In genomic region chr19:39908803-39909202, GRCh38 we compare ENCODE assay signal across 16 cellular contexts. TPM values are rescaled to one million over a fixed set of nuclear protein-coding genes. Genes with fewer than 3 reads are reported as not detected.
DNase-seq lines count a peak whose midpoint lies in the region; ATAC-seq and TF ChIP-seq lines count a peak whose summit lies in the region.
"Had no signal": no experiment of that assay in that cellular context is flagged by ENCODE, and none has a peak within 500 bp of the region (broad histone marks: within the 10 kb centered on the region; RNA-seq: fewer than 3 reads in every experiment).

No MANE protein-coding gene starts in this region.

- no peak for ATAC-seq in activated naive CD8-positive, alpha-beta T cell treated with anti-CD3 and anti-CD28 coated beads, Interleukin-2, amount 50 U/mL, for 24 hours
- no peak for ATAC-seq in HG03442 (IDR thresholded peaks at IDR 0.05; ENCODE audit: unreplicated experiment)

- H3K4me3 Mint-ChIP-seq in activated naive CD8-positive, alpha-beta T cell, result no peak overlapping the region
- H3K4me3 Mint-ChIP-seq in activated naive CD8-positive, alpha-beta T cell treated with anti-CD3 and anti-CD28 coated beads, Interleukin-2, amount 50 U/mL, for 24 hours, result no peak overlapping the region
- H3K4me3 Mint-ChIP-seq in activated naive CD8-positive, alpha-beta T cell treated with anti-CD3 and anti-CD28 coated beads for 36 hours, result no peak overlapping the region
- H3K4me3 Mint-ChIP-seq: B cell; CD4-positive, alpha-beta memory T cell had no signal

- peaks cover 23% of the 10 kb centered on the region for H3K4me1 Mint-ChIP-seq in activated naive CD8-positive, alpha-beta T cell (ENCODE audit: low read depth)
- no peaks in the 10 kb centered on the region for H3K4me1 Mint-ChIP-seq in activated naive CD8-positive, alpha-beta T cell treated with anti-CD3 and anti-CD28 coated beads, Interleukin-2, amount 50 U/mL, for 24 hours
- H3K4me1 Mint-ChIP-seq in activated naive CD8-positive, alpha-beta T cell treated with anti-CD3 and anti-CD28 coated beads for 36 hours, result peaks cover 14% of the 10 kb centered on the region

- TF ChIP-seq CTCF in HEK293 (tag by site-specific recombination; IDR thresholded peaks at IDR 0.05) (no peak), osteoblast (IDR thresholded peaks at IDR 0.05; ENCODE audit: extremely low read depth, low read depth, low read length) (no peak), left ventricle myocardium inferior (IDR thresholded peaks at IDR 0.05; ENCODE audit: borderline replicate concordance) (no peak)

- intact Hi-C loops in left ventricle myocardium inferior (cut with micrococcal nuclease), result no loop called here

- H3K4me1 ChIP-seq in HEK293 (ENCODE audit: control insufficient read depth, insufficient read depth, low read length) (no peaks in the 10 kb centered on the region), osteoblast (ENCODE audit: insufficient read depth, low read length) (no peaks in the 10 kb centered on the region), left ventricle myocardium inferior (no peaks in the 10 kb centered on the region)

- no peaks in the 10 kb centered on the region for H3K27me3 ChIP-seq in osteoblast (ENCODE audit: insufficient read depth, low read length)
- peaks cover 14% of the 10 kb centered on the region for H3K27me3 ChIP-seq in left ventricle myocardium inferior (ENCODE audit: low read depth)

- H3K27ac ChIP-seq in HEK293 (ENCODE audit: extremely low read depth, low read depth, low read length) (no peak overlapping the region), osteoblast (ENCODE audit: low read depth, low read length) (no peak overlapping the region), left ventricle myocardium inferior (replicated peaks) (no peak overlapping the region)
- H3K27ac ChIP-seq: HL-60 had no signal

- H3K4me2 ChIP-seq in osteoblast (ENCODE audit: insufficient read depth, low read length), result no peak overlapping the region

- H3K9me3 ChIP-seq in HEK293 (ENCODE audit: control insufficient read depth, insufficient read depth, low read depth, low read length), result no peaks in the 10 kb centered on the region; the same call in 1 of the 2 replicates
- no peaks in the 10 kb centered on the region for H3K9me3 ChIP-seq in osteoblast (ENCODE audit: low read depth, low read length)
- no peaks in the 10 kb centered on the region for H3K9me3 ChIP-seq in left ventricle myocardium inferior (replicated peaks)

- H3K4me3 ChIP-seq in HEK293 (ENCODE audit: low read depth, low read length) (no peak overlapping the region), osteoblast (ENCODE audit: insufficient read depth, low read length) (no peak overlapping the region), left ventricle myocardium inferior (no peak overlapping the region)

- CTCF ChIA-PET in HEK293 (lab: Yijun Ruan, JAX), result interaction anchor here (0.6 to 1.1 kb wide), 3 partner anchors 65 to 726 kb away, joined by 3 to 4 read pairs (median 3); no protein-coding TSS in a partner anchor

- no peaks in the 10 kb centered on the region for H4K20me1 ChIP-seq in osteoblast (ENCODE audit: insufficient read depth, low read length)

- POLR2A ChIA-PET in HEK293 (lab: Yijun Ruan, JAX), result interaction anchor here (1.6 to 1.7 kb wide), 2 partner anchors 9 to 62 kb away, joined by 4 to 6 read pairs; partner anchors contain the start of gene PSMC4

- H3K36me3 Mint-ChIP-seq in activated naive CD8-positive, alpha-beta T cell, result peaks cover 3% of the 10 kb centered on the region
- H3K36me3 Mint-ChIP-seq in activated naive CD8-positive, alpha-beta T cell treated with anti-CD3 and anti-CD28 coated beads, Interleukin-2, amount 50 U/mL, for 24 hours (ENCODE audit: low read depth), result no peaks in the 10 kb centered on the region
- H3K36me3 Mint-ChIP-seq in activated naive CD8-positive, alpha-beta T cell treated with anti-CD3 and anti-CD28 coated beads for 36 hours, result peaks cover 3% of the 10 kb centered on the region

- H3K36me3 ChIP-seq in HEK293 (ENCODE audit: control insufficient read depth in 2 of 2, insufficient read depth in 1 of 2, low read length in 2 of 2), result no peaks in the 10 kb centered on the region; a peak in 1 of 3 replicates
- H3K36me3 ChIP-seq in osteoblast (ENCODE audit: insufficient read depth, low read length), result no peaks in the 10 kb centered on the region
- H3K36me3 ChIP-seq in left ventricle myocardium inferior, result no peaks in the 10 kb centered on the region

- no peaks in the 10 kb centered on the region for H3K79me2 ChIP-seq in osteoblast (ENCODE audit: insufficient read depth, low read length)

- H3K9me3 Mint-ChIP-seq in activated naive CD8-positive, alpha-beta T cell (ENCODE audit: low read depth), result no peaks in the 10 kb centered on the region
- H3K9me3 Mint-ChIP-seq in activated naive CD8-positive, alpha-beta T cell treated with anti-CD3 and anti-CD28 coated beads, Interleukin-2, amount 50 U/mL, for 24 hours, result no peaks in the 10 kb centered on the region
- H3K9me3 Mint-ChIP-seq in activated naive CD8-positive, alpha-beta T cell treated with anti-CD3 and anti-CD28 coated beads for 36 hours, result no peaks in the 10 kb centered on the region
- H3K9me3 Mint-ChIP-seq: CD4-positive, alpha-beta memory T cell had no signal

- H2AFZ ChIP-seq in osteoblast (ENCODE audit: low read length), result no peak overlapping the region

- H3K27ac Mint-ChIP-seq in activated naive CD8-positive, alpha-beta T cell, result peak overlapping the region; percentile 22
- no peak overlapping the region for H3K27ac Mint-ChIP-seq in activated naive CD8-positive, alpha-beta T cell treated with anti-CD3 and anti-CD28 coated beads, Interleukin-2, amount 50 U/mL, for 24 hours
- H3K27ac Mint-ChIP-seq in activated naive CD8-positive, alpha-beta T cell treated with anti-CD3 and anti-CD28 coated beads for 36 hours, result peak overlapping the region; percentile 19
- H3K27ac Mint-ChIP-seq: B cell had no signal

- DNase-seq in activated naive CD8-positive, alpha-beta T cell treated with anti-CD3 and anti-CD28 coated beads, Interleukin-2, amount 50 U/mL, for 24 hours, result no peak
- DNase-seq in activated naive CD8-positive, alpha-beta T cell treated with anti-CD3 and anti-CD28 coated beads for 36 hours, result no peak
- peak; percentile 77 for DNase-seq in osteoblast (ENCODE audit: insufficient read length, low spot score, missing footprints)
- DNase-seq in NCI-H2171 (lab: John Stamatoyannopoulos, UW), result no peak
- DNase-seq in left ventricle myocardium inferior, result no peak
- DNase-seq: C1 segment of cervical spinal cord; CD4-positive, alpha-beta memory T cell; COR-L47; DND-41; GDM1 had no signal

- no peaks in the 10 kb centered on the region for H3K27me3 Mint-ChIP-seq in activated naive CD8-positive, alpha-beta T cell
- no peaks in the 10 kb centered on the region for H3K27me3 Mint-ChIP-seq in activated naive CD8-positive, alpha-beta T cell treated with anti-CD3 and anti-CD28 coated beads, Interleukin-2, amount 50 U/mL, for 24 hours
- H3K27me3 Mint-ChIP-seq in activated naive CD8-positive, alpha-beta T cell treated with anti-CD3 and anti-CD28 coated beads for 36 hours, result no peaks in the 10 kb centered on the region
- H3K27me3 Mint-ChIP-seq: B cell; CD4-positive, alpha-beta memory T cell had no signal

TF ChIP-seq in HEK293, 187 proteins besides CTCF, POLR2A, EP300 and RAD21:
- TF ChIP-seq ZNF362 (tag by site-specific recombination; IDR thresholded peaks at IDR 0.05) (no peak), ZNF768 (tag by site-specific recombination; IDR thresholded peaks at IDR 0.05) (peak; percentile 59; the same call in 1 of the 2 replicates)

RNA-seq across cellular contexts. Expression of gene FCGBP, which starts 25.6 kb away (rescaled TPM):
- 1 to 10 TPM; 7.0 to 8.0 TPM for total RNA-seq in activated naive CD8-positive, alpha-beta T cell treated with anti-CD3 and anti-CD28 coated beads for 36 hours
- total RNA-seq in osteoblast (under 0.01 TPM in 2 replicates), left ventricle myocardium inferior (4.1 TPM)
- total RNA-seq: A172 had no signal
